8 cellular contexts compared by ENCODE assay signal in genomic region chr5:148808864-148809642, GRCh38. TPM values are rescaled to one million over a fixed set of nuclear protein-coding genes. Genes with fewer than 3 reads are reported as not detected.
DNase-seq lines count a peak whose midpoint lies in the region; ATAC-seq, FAIRE-seq and TF ChIP-seq lines count a peak whose summit lies in the region.

No MANE protein-coding gene starts in this region.

- peak overlapping the region in 4 of 5 donors; percentile 9 to 49 (median 37) for H3K4me3 ChIP-seq in subcutaneous abdominal adipose tissue (ENCODE audit: low read depth in 1 of 5, low read length in 5 of 5)

- no peaks in the 10 kb centered on the region for H3K27me3 Mint-ChIP-seq in T-helper 1 cell treated with Interleukin-12 subunit alpha and Interleukin-12 subunit beta and Interleukin-4 antibody, amounts not matched to agents 30 μg/mL and 1 μg/mL, for 36 hours (ENCODE audit: low read depth)

- H3K4me3 Mint-ChIP-seq in T-helper 1 cell treated with Interleukin-12 subunit alpha and Interleukin-12 subunit beta and Interleukin-4 antibody, amounts not matched to agents 30 μg/mL and 1 μg/mL, for 36 hours: peak overlapping the region; percentile 89

- no peak for DNase-seq in GM12891 (ENCODE audit: insufficient read length, low spot score)
- peak; percentile 10 for DNase-seq in HuH-7 (ENCODE audit: low spot score)
- DNase-seq in globus pallidus (ENCODE audit: low spot score): peak; percentile 60
- no peak for DNase-seq in COLO829 (ENCODE audit: low spot score)
- no peak for DNase-seq in AG08395 (ENCODE audit: low spot score)

- TF ChIP-seq POLR2A in GM12891 (IDR thresholded peaks at IDR 0.05; ENCODE audit: low read depth, low read length): no peak

- H3K9me3 ChIP-seq in subcutaneous abdominal adipose tissue (ENCODE audit: control insufficient read depth in 5 of 5, low read length in 5 of 5): no peaks in the 10 kb centered on the region

- H3K9me3 Mint-ChIP-seq in T-helper 1 cell treated with Interleukin-12 subunit alpha and Interleukin-12 subunit beta and Interleukin-4 antibody, amounts not matched to agents 30 μg/mL and 1 μg/mL, for 36 hours: no peaks in the 10 kb centered on the region

- H3K4me1 Mint-ChIP-seq in T-helper 1 cell treated with Interleukin-12 subunit alpha and Interleukin-12 subunit beta and Interleukin-4 antibody, amounts not matched to agents 30 μg/mL and 1 μg/mL, for 36 hours (ENCODE audit: low read depth): peaks cover 32% of the 10 kb centered on the region

- no peaks in the 10 kb centered on the region for H3K36me3 ChIP-seq in subcutaneous abdominal adipose tissue (ENCODE audit: control insufficient read depth in 5 of 5, insufficient read depth in 5 of 5, low read length in 5 of 5)

- H3K36me3 Mint-ChIP-seq in T-helper 1 cell treated with Interleukin-12 subunit alpha and Interleukin-12 subunit beta and Interleukin-4 antibody, amounts not matched to agents 30 μg/mL and 1 μg/mL, for 36 hours (ENCODE audit: low read depth): no peaks in the 10 kb centered on the region

- peak overlapping the region; percentile 94 for H3K27ac Mint-ChIP-seq in T-helper 1 cell treated with Interleukin-12 subunit alpha and Interleukin-12 subunit beta and Interleukin-4 antibody, amounts not matched to agents 30 μg/mL and 1 μg/mL, for 36 hours

- ATAC-seq in GM21526 (IDR thresholded peaks at IDR 0.05; ENCODE audit: low FRiP score, unreplicated experiment): peak; percentile 68

- peaks cover 0 to 42% (median 25%) of the 10 kb centered on the region in 5 donors for H3K4me1 ChIP-seq in subcutaneous abdominal adipose tissue (ENCODE audit: control insufficient read depth in 5 of 5, insufficient read depth in 5 of 5, low read length in 5 of 5)

- no peak overlapping the region for H3K27ac ChIP-seq in subcutaneous abdominal adipose tissue (ENCODE audit: low read depth, low read length)

- no peaks in the 10 kb centered on the region for H3K27me3 ChIP-seq in subcutaneous abdominal adipose tissue (ENCODE audit: control insufficient read depth in 5 of 5, insufficient read depth in 4 of 5, low read length in 5 of 5)

- no peak overlapping the region for H3K9ac ChIP-seq in subcutaneous abdominal adipose tissue (ENCODE audit: low read length in 5 of 5)

- FAIRE-seq in GM12891 (lab: Jason Lieb, UNC): peak; percentile 45

TF ChIP-seq in GM12891, 5 proteins besides CTCF, POLR2A, EP300 and RAD21:
- TF ChIP-seq PAX5 (IDR thresholded peaks at IDR 0.05; ENCODE audit: insufficient read depth, low read length, severe bottlenecking) (no peak), TAF1 (IDR thresholded peaks at IDR 0.05; ENCODE audit: low read depth, low read length) (no peak), SPI1 (IDR thresholded peaks at IDR 0.05; ENCODE audit: low read depth, low read length) (peak; percentile 61)

RNA-seq across cellular contexts. Expression of gene ADRB2, which starts 17.4 kb away (rescaled TPM):
- 0.04 TPM for polyA plus RNA-seq in GM12891 (2012; ENCODE audit: low read depth, missing spikeins)

Comparison
In these comparisons a context has a peak if more than half of its experiments do, and no peak if none do; other contexts are left out.
1. DNase-seq: peak in HuH-7 (single experiment) and globus pallidus (single experiment); none in GM12891 (single experiment), COLO829 (single experiment) and AG08395 (single experiment).